ENCODE assay signal across 21 cellular contexts in the genomic region with DNA sequence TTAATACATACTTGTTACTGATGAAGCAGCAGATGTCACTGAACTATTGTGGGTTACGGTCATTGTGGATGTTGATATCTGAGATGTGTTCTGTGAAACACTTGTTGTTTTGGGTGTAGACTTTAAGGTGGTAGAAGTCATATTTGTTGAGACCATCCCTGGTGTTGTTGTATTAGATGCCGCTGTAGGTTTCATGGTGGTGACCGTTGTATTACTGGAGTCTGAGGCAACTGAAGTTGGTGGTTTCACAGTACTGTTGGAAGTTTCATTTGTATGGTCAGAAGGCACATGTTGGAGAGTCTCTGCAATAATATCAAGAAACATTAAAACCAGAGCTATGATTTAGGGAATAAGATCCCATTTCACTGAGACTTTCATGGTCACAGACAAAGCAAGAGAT. TPM values are rescaled to one million over a fixed set of nuclear protein-coding genes. Genes with fewer than 3 reads are reported as not detected.
DNase-seq lines count a peak whose midpoint lies in the region; ATAC-seq and TF ChIP-seq lines count a peak whose summit lies in the region.
"Had no signal": no experiment of that assay in that cellular context is flagged by ENCODE, and none has a peak within 500 bp of the region (broad histone marks: within the 10 kb centered on the region; RNA-seq: fewer than 3 reads in every experiment).

No MANE protein-coding gene starts in this region.

- intact Hi-C loops in Panc1 (cut with micrococcal nuclease; ENCODE audit: unreplicated experiment) = loop anchor here (5.0 kb wide), 1 partner anchor 95 kb away; no protein-coding TSS in a partner anchor

- no peaks in the 10 kb centered on the region for H3K9me3 Mint-ChIP-seq in activated naive CD4-positive, alpha-beta T cell treated with anti-CD3 and anti-CD28 coated beads, Interleukin-2, amount 50 U/mL, for 24 hours
- H3K9me3 Mint-ChIP-seq in effector memory CD8-positive, alpha-beta T cell = no peaks in the 10 kb centered on the region
- no peaks in the 10 kb centered on the region for H3K9me3 Mint-ChIP-seq in stimulated activated naive CD8-positive, alpha-beta T cell treated with anti-CD3 and anti-CD28 coated beads, Interleukin-15, amount 100 ng/mL, for 72 hours
- H3K9me3 Mint-ChIP-seq in endothelial cell (ENCODE audit: unreplicated experiment) = no peaks in the 10 kb centered on the region
- H3K9me3 Mint-ChIP-seq: H9, naive B cell, WTC11 had no signal

- no peaks in the 10 kb centered on the region for H3K27me3 Mint-ChIP-seq in activated naive CD4-positive, alpha-beta T cell treated with anti-CD3 and anti-CD28 coated beads, Interleukin-2, amount 50 U/mL, for 24 hours
- no peaks in the 10 kb centered on the region for H3K27me3 Mint-ChIP-seq in effector memory CD8-positive, alpha-beta T cell
- H3K27me3 Mint-ChIP-seq in stimulated activated naive CD8-positive, alpha-beta T cell treated with anti-CD3 and anti-CD28 coated beads, Interleukin-15, amount 100 ng/mL, for 72 hours = no peaks in the 10 kb centered on the region
- peaks cover 1% of the 10 kb centered on the region for H3K27me3 Mint-ChIP-seq in endothelial cell (ENCODE audit: unreplicated experiment)
- H3K27me3 Mint-ChIP-seq: naive B cell had no signal

- H3K4me1 Mint-ChIP-seq in activated naive CD4-positive, alpha-beta T cell treated with anti-CD3 and anti-CD28 coated beads, Interleukin-2, amount 50 U/mL, for 24 hours = peaks cover 71% of the 10 kb centered on the region
- H3K4me1 Mint-ChIP-seq in effector memory CD8-positive, alpha-beta T cell (ENCODE audit: low read depth in 2 of 2) = peaks cover 23 to 41% of the 10 kb centered on the region in 2 donors
- H3K4me1 Mint-ChIP-seq in stimulated activated naive CD8-positive, alpha-beta T cell treated with anti-CD3 and anti-CD28 coated beads, Interleukin-15, amount 100 ng/mL, for 72 hours = peaks cover 88% of the 10 kb centered on the region
- H3K4me1 Mint-ChIP-seq in endothelial cell (ENCODE audit: unreplicated experiment) = peaks cover 8% of the 10 kb centered on the region

- no TSS peak for BruUV-seq in Panc1 (replicated peaks; lab: Mats Ljungman, UMichigan)

- CTCF ChIA-PET in Panc1 (lab: Charles Lee) = interaction anchor here (1.0 kb wide), 1 partner anchor 11 kb away, joined by 4 read pairs; no protein-coding TSS in a partner anchor

- TF ChIP-seq CTCF in Panc1 (IDR thresholded peaks at IDR 0.05) = no peak
- TF ChIP-seq CTCF in endothelial cell (IDR thresholded peaks at IDR 0.05; ENCODE audit: unreplicated experiment) = no peak

- no peak for ATAC-seq in Panc1
- ATAC-seq in effector memory CD8-positive, alpha-beta T cell (replicated peaks) = no peak
- peak; percentile 83 for ATAC-seq in stimulated activated naive CD8-positive, alpha-beta T cell treated with anti-CD3 and anti-CD28 coated beads, Interleukin-15, amount 100 ng/mL, for 72 hours
- ATAC-seq: heart left ventricle, WTC11 had no signal

- H3K4me3 Mint-ChIP-seq in activated naive CD4-positive, alpha-beta T cell treated with anti-CD3 and anti-CD28 coated beads, Interleukin-2, amount 50 U/mL, for 24 hours = no peak overlapping the region
- no peak overlapping the region for H3K4me3 Mint-ChIP-seq in effector memory CD8-positive, alpha-beta T cell
- H3K4me3 Mint-ChIP-seq in stimulated activated naive CD8-positive, alpha-beta T cell treated with anti-CD3 and anti-CD28 coated beads, Interleukin-15, amount 100 ng/mL, for 72 hours = no peak overlapping the region
- H3K4me3 Mint-ChIP-seq in endothelial cell (ENCODE audit: unreplicated experiment) = no peak overlapping the region
- H3K4me3 Mint-ChIP-seq: H9, naive B cell, WTC11 had no signal

- DNase-seq in activated naive CD4-positive, alpha-beta T cell treated with Interleukin-2 at 50 U/mL for 16 hours = no peak
- no peak for DNase-seq in Panc1 (ENCODE audit: low read depth, low spot score)
- DNase-seq in effector memory CD8-positive, alpha-beta T cell = no peak
- no peak for DNase-seq in stimulated activated naive CD8-positive, alpha-beta T cell treated with anti-CD3 and anti-CD28 coated beads, Interleukin-15, amount 100 ng/mL, for 72 hours
- DNase-seq in GM03348 (ENCODE audit: low spot score) = no peak
- DNase-seq in endothelial cell (ENCODE audit: low spot score) = no peak
- DNase-seq in NCI-H1417 (lab: John Stamatoyannopoulos, UW) = no peak
- DNase-seq: activated CD4-positive, alpha-beta T cell treated with anti-CD3 and anti-CD28 coated beads, Interleukin-2, amount 50 U/mL, for 48 hours; C1 segment of cervical spinal cord; H9; heart left ventricle; KBM-7; mesendoderm; naive B cell; NCI-H1694 treated with DMSO at 0.1 percent for 48 hours; NCI-H526 treated with DMSO at 0.1 percent for 48 hours; posterior cingulate gyrus; T1000; uterus had no signal

- no peaks in the 10 kb centered on the region for H3K9me3 ChIP-seq in Panc1 (ENCODE audit: control insufficient read depth, insufficient read depth, low read depth, low read length)
- H3K9me3 ChIP-seq: heart left ventricle, uterus had no signal

- H3K27me3 ChIP-seq in Panc1 (ENCODE audit: control insufficient read depth, insufficient read depth, low read length) = no peaks in the 10 kb centered on the region
- H3K27me3 ChIP-seq: heart left ventricle, uterus had no signal

- H3K27ac ChIP-seq in Panc1 (ENCODE audit: low read length) = peak overlapping the region; percentile 0
- H3K27ac ChIP-seq: heart left ventricle, uterus had no signal

- no peak overlapping the region for H3K4me3 ChIP-seq in Panc1 (ENCODE audit: low read depth in 2 of 2, low read length in 2 of 2)
- H3K4me3 ChIP-seq: heart left ventricle, uterus had no signal

- H3K36me3 Mint-ChIP-seq in activated naive CD4-positive, alpha-beta T cell treated with anti-CD3 and anti-CD28 coated beads, Interleukin-2, amount 50 U/mL, for 24 hours = peaks cover 16% of the 10 kb centered on the region
- H3K36me3 Mint-ChIP-seq in effector memory CD8-positive, alpha-beta T cell (ENCODE audit: insufficient read depth) = peaks cover 67% of the 10 kb centered on the region
- H3K36me3 Mint-ChIP-seq in endothelial cell (ENCODE audit: low read depth, unreplicated experiment) = peaks cover 4% of the 10 kb centered on the region

- in situ Hi-C loops in Panc1 (cut with HindIII; ENCODE audit: low pct_unique_long_range_greater_than_20kb, low sequenced_read_pairs) = no loop called here

- H3K27ac Mint-ChIP-seq in activated naive CD4-positive, alpha-beta T cell treated with anti-CD3 and anti-CD28 coated beads, Interleukin-2, amount 50 U/mL, for 24 hours = peak overlapping the region; percentile 91
- H3K27ac Mint-ChIP-seq in effector memory CD8-positive, alpha-beta T cell = peak overlapping the region; percentile 22 to 79
- peak overlapping the region in 1 of 2 donors; percentile 78 for H3K27ac Mint-ChIP-seq in stimulated activated naive CD8-positive, alpha-beta T cell treated with anti-CD3 and anti-CD28 coated beads, Interleukin-15, amount 100 ng/mL, for 72 hours
- no peak overlapping the region for H3K27ac Mint-ChIP-seq in endothelial cell (ENCODE audit: unreplicated experiment)
- H3K27ac Mint-ChIP-seq: H9, WTC11 had no signal

- POLR2A ChIA-PET in Panc1 (lab: Charles Lee) = interaction anchor here (0.6 kb wide), 1 partner anchor 171 kb away, joined by 3 read pairs; no protein-coding TSS in a partner anchor

- peaks cover 38% of the 10 kb centered on the region for H3K4me1 ChIP-seq in Panc1 (ENCODE audit: control insufficient read depth, insufficient read depth, low read length)
- H3K4me1 ChIP-seq: uterus had no signal

- H3K36me3 ChIP-seq in Panc1 (ENCODE audit: control insufficient read depth, insufficient read depth, low read length) = peaks cover 36% of the 10 kb centered on the region
- H3K36me3 ChIP-seq: uterus had no signal

RNA-seq across cellular contexts. Expression of a gene that starts 50.7 kb away (rescaled TPM):
- 383 TPM for total RNA-seq in Panc1 (2021; ENCODE audit: unreplicated experiment)
- polyA plus RNA-seq in Panc1 (2012; ENCODE audit: insufficient read length) = 252 TPM
- total RNA-seq in endothelial cell (ENCODE audit: unreplicated experiment) = 142 TPM

RNA-seq across cellular contexts. Expression of a gene that starts 54.9 kb away (rescaled TPM):
- total RNA-seq in Panc1 (2021; ENCODE audit: unreplicated experiment) (76.8 TPM), endothelial cell (ENCODE audit: unreplicated experiment) (53.1 TPM)
- 29.4 TPM for polyA plus RNA-seq in Panc1 (2012; ENCODE audit: insufficient read length)
